In genomic region chr18:4181882-4182568, GRCh38 we compare ENCODE assay signal across 20 cellular contexts.
DNase-seq lines count a peak whose midpoint lies in the region; ATAC-seq and TF ChIP-seq lines count a peak whose summit lies in the region.
"Had no signal": no experiment of that assay in that cellular context is flagged by ENCODE, and none has a peak within 500 bp of the region (broad histone marks: within the 10 kb centered on the region; RNA-seq: fewer than 3 reads in every experiment).

No MANE protein-coding gene starts in this region.

- H3K4me1 ChIP-seq in breast epithelium = no peaks in the 10 kb centered on the region
- no peaks in the 10 kb centered on the region for H3K4me1 ChIP-seq in hepatocyte (ENCODE audit: insufficient read depth)
- H3K4me1 ChIP-seq: sigmoid colon, testis had no signal

- ATAC-seq in Right ventricle myocardium superior (ENCODE audit: poor library complexity) = no peak
- ATAC-seq: activated naive CD8-positive, alpha-beta T cell treated with anti-CD3 and anti-CD28 coated beads, Interleukin-2, amount 50 U/mL, for 24 hours; effector memory CD8-positive, alpha-beta T cell; K562 had no signal

- H3K27ac ChIP-seq in breast epithelium = no peak overlapping the region
- no peak overlapping the region for H3K27ac ChIP-seq in hepatocyte
- H3K27ac ChIP-seq: GM23248, sigmoid colon had no signal

- BruUV-seq in MCF 10A (replicated peaks; lab: Mats Ljungman, UMichigan) = no TSS peak

- H3K36me3 Mint-ChIP-seq in MCF 10A (ENCODE audit: insufficient read depth, unreplicated experiment) (no peaks in the 10 kb centered on the region), type B pancreatic cell (no peaks in the 10 kb centered on the region)

- H3K9me2 ChIP-seq in hepatocyte (replicated peaks; ENCODE audit: insufficient read depth) = no peaks in the 10 kb centered on the region

- CTCF ChIA-PET in MCF 10A (lab: Yijun Ruan, JAX) = interaction anchor here (0.6 to 3.1 kb wide), 12 partner anchors 16 to 883 kb away, joined by 3 to 21 read pairs (median 4); no protein-coding TSS in a partner anchor

- no peaks in the 10 kb centered on the region for H3K36me3 ChIP-seq in breast epithelium
- no peaks in the 10 kb centered on the region for H3K36me3 ChIP-seq in hepatocyte (replicated peaks; ENCODE audit: insufficient read depth, low read depth)
- H3K36me3 ChIP-seq: sigmoid colon had no signal

- H3K27me3 Mint-ChIP-seq in MCF 10A (ENCODE audit: insufficient read depth, unreplicated experiment) (peaks cover 29% of the 10 kb centered on the region), type B pancreatic cell (no peaks in the 10 kb centered on the region)
- H3K27me3 Mint-ChIP-seq: activated CD4-positive, alpha-beta T cell treated with anti-CD3 and anti-CD28 coated beads, Interleukin-2, amount 10 ng/mL, durations not matched to agents 7 days and 5 days; activated T-cell treated with anti-CD3 and anti-CD28 coated beads, Interleukin-2, amount 50 U/mL, for 24 hours; effector memory CD8-positive, alpha-beta T cell had no signal

- no peaks in the 10 kb centered on the region for H3K27me3 ChIP-seq in breast epithelium
- no peaks in the 10 kb centered on the region for H3K27me3 ChIP-seq in hepatocyte
- H3K27me3 ChIP-seq: sigmoid colon, testis had no signal

- H3K9me3 ChIP-seq in breast epithelium (no peaks in the 10 kb centered on the region), hepatocyte (ENCODE audit: low read depth) (no peaks in the 10 kb centered on the region)
- H3K9me3 ChIP-seq: sigmoid colon, testis had no signal

- no peaks in the 10 kb centered on the region for H3K79me2 ChIP-seq in hepatocyte

- no peaks in the 10 kb centered on the region for H3K4me1 Mint-ChIP-seq in MCF 10A (ENCODE audit: insufficient read depth, unreplicated experiment)
- no peaks in the 10 kb centered on the region for H3K4me1 Mint-ChIP-seq in type B pancreatic cell (ENCODE audit: unreplicated experiment)
- H3K4me1 Mint-ChIP-seq: activated CD4-positive, alpha-beta T cell treated with anti-CD3 and anti-CD28 coated beads, Interleukin-2, amount 10 ng/mL, durations not matched to agents 7 days and 5 days; activated naive CD8-positive, alpha-beta T cell treated with anti-CD3 and anti-CD28 coated beads, Interleukin-2, amount 50 U/mL, for 24 hours had no signal

- H2AFZ ChIP-seq in hepatocyte = no peak overlapping the region
- H2AFZ ChIP-seq: GM23248 had no signal

- no peaks in the 10 kb centered on the region for H3K9me3 Mint-ChIP-seq in MCF 10A (ENCODE audit: unreplicated experiment)
- peaks cover 5% of the 10 kb centered on the region for H3K9me3 Mint-ChIP-seq in type B pancreatic cell
- H3K9me3 Mint-ChIP-seq: activated T-cell treated with anti-CD3 and anti-CD28 coated beads, Interleukin-2, amount 50 U/mL, for 24 hours had no signal

- H3K4me3 Mint-ChIP-seq in MCF 10A (ENCODE audit: unreplicated experiment) = no peak overlapping the region
- H3K4me3 Mint-ChIP-seq in type B pancreatic cell = no peak overlapping the region
- H3K4me3 Mint-ChIP-seq: activated CD4-positive, alpha-beta T cell treated with anti-CD3 and anti-CD28 coated beads, Interleukin-2, amount 10 ng/mL, durations not matched to agents 7 days and 5 days; activated naive CD8-positive, alpha-beta T cell treated with anti-CD3 and anti-CD28 coated beads, Interleukin-2, amount 50 U/mL, for 24 hours; activated T-cell treated with anti-CD3 and anti-CD28 coated beads, Interleukin-2, amount 50 U/mL, for 24 hours; effector memory CD8-positive, alpha-beta T cell; T-helper 2 cell treated with Interferon-gamma antibody and Interleukin-4, amounts not matched to agents 5 μg/mL and 100 μg/mL, for 36 hours had no signal

- intact Hi-C loops in MCF 10A (cut with micrococcal nuclease) (loop anchor here (1.0 to 2.0 kb wide), 2 partner anchors 841 to 875 kb away; no protein-coding TSS in a partner anchor), breast epithelium (cut with DNase I; ENCODE audit: low total_unique reads) (no loop called here), Right ventricle myocardium superior (cut with DNase I) (no loop called here)

- no peaks in the 10 kb centered on the region for H4K20me1 ChIP-seq in hepatocyte (ENCODE audit: insufficient read depth, poor library complexity, severe bottlenecking)

- TF ChIP-seq CTCF in MCF 10A (IDR thresholded peaks at IDR 0.05; ENCODE audit: unreplicated experiment) = peak; percentile 39
- no peak for TF ChIP-seq CTCF in breast epithelium (IDR thresholded peaks at IDR 0.05)
- peak; percentile 48 for TF ChIP-seq CTCF in hepatocyte (IDR thresholded peaks at IDR 0.05; ENCODE audit: poor library complexity)
- peak; percentile 58 for TF ChIP-seq CTCF in type B pancreatic cell (conservative IDR thresholded peaks at IDR 0.05)

- POLR2A ChIA-PET in MCF 10A (lab: Yijun Ruan, JAX) = interaction anchor here (0.7 kb wide), 1 partner anchor 453 kb away, joined by 3 read pairs; no protein-coding TSS in a partner anchor

- no peak overlapping the region for H3K27ac Mint-ChIP-seq in MCF 10A (ENCODE audit: low read depth, unreplicated experiment)
- no peak overlapping the region for H3K27ac Mint-ChIP-seq in type B pancreatic cell
- H3K27ac Mint-ChIP-seq: activated CD4-positive, alpha-beta T cell treated with anti-CD3 and anti-CD28 coated beads, Interleukin-2, amount 10 ng/mL, durations not matched to agents 7 days and 5 days; activated naive CD8-positive, alpha-beta T cell treated with anti-CD3 and anti-CD28 coated beads, Interleukin-2, amount 50 U/mL, for 24 hours; activated T-cell treated with anti-CD3 and anti-CD28 coated beads, Interleukin-2, amount 50 U/mL, for 24 hours; effector memory CD8-positive, alpha-beta T cell; T-helper 2 cell treated with Interferon-gamma antibody and Interleukin-4, amounts not matched to agents 5 μg/mL and 100 μg/mL, for 36 hours had no signal

- no peak for TF ChIP-seq POLR2A in breast epithelium (IDR thresholded peaks at IDR 0.05)

- 63% methylated on average over 7 of the region's 7 CpGs for WGBS in hepatocyte (ENCODE audit: low lambda C conversion rate, missing lambda C conversion rate)

- DNase-seq in MCF 10A (ENCODE audit: unreplicated experiment) (no peak), breast epithelium (ENCODE audit: low spot score in 2 of 2) (no peak), NCI-H69 (lab: John Stamatoyannopoulos, UW) (peak; percentile 27), hepatocyte (ENCODE audit: low spot score) (peak; percentile 46), type B pancreatic cell (ENCODE audit: extremely low spot score, unreplicated experiment) (no peak), LoVo (ENCODE audit: low spot score) (no peak), Right ventricle myocardium superior (no peak)
- DNase-seq in stimulated activated CD4-positive, alpha-beta T cell treated with anti-CD3 and anti-CD28 coated beads, Interleukin-15, amount 100 ng/mL, for 24 hours = no peak
- DNase-seq: activated CD4-positive, alpha-beta T cell treated with anti-CD3 and anti-CD28 coated beads, Interleukin-2, amount 10 ng/mL, durations not matched to agents 7 days and 5 days; activated naive CD8-positive, alpha-beta T cell treated with anti-CD3 and anti-CD28 coated beads, Interleukin-2, amount 50 U/mL, for 24 hours; activated T-cell treated with anti-CD3 and anti-CD28 coated beads, Interleukin-2, amount 50 U/mL, for 24 hours; effector memory CD8-positive, alpha-beta T cell; GM23248; NCI-H1436 treated with DMSO at 0.1 percent for 48 hours; occipital lobe; sigmoid colon; stimulated activated CD4-positive, alpha-beta T cell treated with anti-CD3 and anti-CD28 coated beads, Interleukin-4, amount 100 ng/mL, for 1 hour; testis had no signal

- no peak overlapping the region for H3K4me3 ChIP-seq in breast epithelium
- H3K4me3 ChIP-seq in hepatocyte = no peak overlapping the region
- H3K4me3 ChIP-seq: GM23248, K562, sigmoid colon, testis had no signal

- H3K4me2 ChIP-seq in hepatocyte = no peak overlapping the region

Comparison
In these comparisons a context has a peak if more than half of its experiments do, and no peak if none do; other contexts are left out.
1. CTCF ChIP-seq: peak in MCF 10A (single experiment), hepatocyte (single experiment) and type B pancreatic cell (single experiment); none in breast epithelium (0 of 3).
2. DNase-seq: peak in NCI-H69 (single experiment) and hepatocyte (single experiment); none in MCF 10A (single experiment), breast epithelium (0 of 2), type B pancreatic cell (single experiment), LoVo (single experiment), Right ventricle myocardium superior (single experiment) and stimulated activated CD4-positive, alpha-beta T cell treated with anti-CD3 and anti-CD28 coated beads, Interleukin-15, amount 100 ng/mL, for 24 hours (single experiment).